ENCODE assay signal across 2 cellular contexts in genomic region chr5:56083286-56083854, GRCh38.
TF ChIP-seq lines count a peak whose summit lies in the region.

No MANE protein-coding gene starts in this region.

TF ChIP-seq in HepG2, 621 proteins besides CTCF, POLR2A, EP300 and RAD21:
- no peak for TF ChIP-seq ZNF557 (CRISPR knock-in tag; IDR thresholded peaks at IDR 0.05)
- TF ChIP-seq HNF4A (CRISPR knock-in tag; IDR thresholded peaks at IDR 0.05) = peak; percentile 23; the same call in 1 of the 2 replicates
- TF ChIP-seq, protein P1, sequence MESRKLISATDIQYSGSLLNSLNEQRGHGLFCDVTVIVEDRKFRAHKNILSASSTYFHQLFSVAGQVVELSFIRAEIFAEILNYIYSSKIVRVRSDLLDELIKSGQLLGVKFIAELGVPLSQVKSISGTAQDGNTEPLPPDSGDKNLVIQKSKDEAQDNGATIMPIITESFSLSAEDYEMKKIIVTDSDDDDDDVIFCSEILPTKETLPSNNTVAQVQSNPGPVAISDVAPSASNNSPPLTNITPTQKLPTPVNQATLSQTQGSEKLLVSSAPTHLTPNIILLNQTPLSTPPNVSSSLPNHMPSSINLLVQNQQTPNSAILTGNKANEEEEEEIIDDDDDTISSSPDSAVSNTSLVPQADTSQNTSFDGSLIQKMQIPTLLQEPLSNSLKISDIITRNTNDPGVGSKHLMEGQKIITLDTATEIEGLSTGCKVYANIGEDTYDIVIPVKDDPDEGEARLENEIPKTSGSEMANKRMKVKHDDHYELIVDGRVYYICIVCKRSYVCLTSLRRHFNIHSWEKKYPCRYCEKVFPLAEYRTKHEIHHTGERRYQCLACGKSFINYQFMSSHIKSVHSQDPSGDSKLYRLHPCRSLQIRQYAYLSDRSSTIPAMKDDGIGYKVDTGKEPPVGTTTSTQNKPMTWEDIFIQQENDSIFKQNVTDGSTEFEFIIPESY (CRISPR knock-in tag; IDR thresholded peaks at IDR 0.05) = peak; percentile 95

TF ChIP-seq in K562, 482 proteins besides CTCF, POLR2A, EP300 and RAD21:
- TF ChIP-seq, protein P1 (CRISPR knock-in tag; IDR thresholded peaks at IDR 0.05) = peak; percentile 81
- no peak for TF ChIP-seq ZNF347 (CRISPR knock-in tag; IDR thresholded peaks at IDR 0.05; ENCODE audit: low read depth)
